In the genomic region with DNA sequence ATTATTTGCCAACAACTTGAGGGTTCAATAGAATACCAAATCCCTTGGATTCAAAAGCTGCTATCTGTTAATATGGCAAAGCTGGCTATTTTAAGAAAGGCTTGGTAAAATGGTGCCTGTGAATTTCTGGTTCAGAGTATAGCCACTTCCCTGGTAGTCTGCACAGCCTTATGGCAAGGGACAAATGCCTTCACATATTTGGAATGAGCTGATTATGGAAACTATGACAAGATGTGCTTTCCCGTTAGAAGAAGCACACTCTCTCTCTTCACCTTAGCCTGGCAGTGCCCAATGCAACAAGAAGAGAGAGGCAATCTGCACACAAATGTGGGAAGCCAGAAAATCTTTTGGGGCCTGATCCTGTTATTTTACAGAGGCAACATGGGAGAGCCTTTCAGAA, we compare ENCODE assay signal across 8 cellular contexts. TPM values are rescaled to one million over a fixed set of nuclear protein-coding genes. Genes with fewer than 3 reads are reported as not detected.
A peak's percentile ranks its signal among the peaks of the same experiment; 100 is the strongest.
DNase-seq lines count a peak whose midpoint lies in the region; FAIRE-seq and TF ChIP-seq lines count a peak whose summit lies in the region.
"Had no signal": no experiment of that assay in that cellular context is flagged by ENCODE, and none has a peak within 500 bp of the region (broad histone marks: within the 10 kb centered on the region; RNA-seq: fewer than 3 reads in every experiment).

No MANE protein-coding gene starts in this region.

- no peaks in the 10 kb centered on the region for H4K20me1 ChIP-seq in OCI-LY7 (ENCODE audit: insufficient read depth, low read length)

- H3K18ac ChIP-seq in mesendoderm (ENCODE audit: low read length), result no peak overlapping the region

- FAIRE-seq in RCC 7860 (lab: Jason Lieb, UNC), result no peak

- H3K4me1 ChIP-seq in OCI-LY7 (ENCODE audit: insufficient read depth, low read length, poor library complexity, severe bottlenecking) (no peaks in the 10 kb centered on the region), mesendoderm (ENCODE audit: control insufficient read depth, low read depth, low read length) (no peaks in the 10 kb centered on the region), transverse colon (peaks cover 12 to 28% (median 17%) of the 10 kb centered on the region in 4 donors)

- H3K56ac ChIP-seq in mesendoderm (ENCODE audit: low read length), result no peak overlapping the region

- peak overlapping the region; percentile 11 for H3K9ac ChIP-seq in mesendoderm (ENCODE audit: low read length)

- no peak overlapping the region for H3K4ac ChIP-seq in mesendoderm (ENCODE audit: low read depth, low read length)

- no peak overlapping the region for H3K4me2 ChIP-seq in OCI-LY7 (ENCODE audit: low read length)
- H3K4me2 ChIP-seq in mesendoderm (ENCODE audit: low read length), result no peak overlapping the region

- no peak overlapping the region for H3K23ac ChIP-seq in mesendoderm (ENCODE audit: low read length)

- TF ChIP-seq EP300 in transverse colon (IDR thresholded peaks at IDR 0.05; ENCODE audit: low read depth), result no peak

- no peak overlapping the region for H3K4me3 ChIP-seq in OCI-LY7 (ENCODE audit: low read depth, low read length, poor library complexity, severe bottlenecking)
- H3K4me3 ChIP-seq in dorsolateral prefrontal cortex, result no peak overlapping the region
- H3K4me3 ChIP-seq in mesendoderm (ENCODE audit: low read length), result no peak overlapping the region
- no peak overlapping the region for H3K4me3 ChIP-seq in transverse colon
- H3K4me3 ChIP-seq: right lobe of liver had no signal

- no peaks in the 10 kb centered on the region for H3K36me3 ChIP-seq in OCI-LY7 (ENCODE audit: insufficient read depth, low read length)
- H3K36me3 ChIP-seq in mesendoderm (ENCODE audit: control insufficient read depth, insufficient read depth, low read length), result no peaks in the 10 kb centered on the region
- no peaks in the 10 kb centered on the region for H3K36me3 ChIP-seq in transverse colon

- peak overlapping the region; percentile 26; the same call in 1 of the 2 replicates for H2AFZ ChIP-seq in OCI-LY7 (ENCODE audit: low read length)

- TF ChIP-seq POLR2A in transverse colon (IDR thresholded peaks at IDR 0.05), result no peak

- DNase-seq in OCI-LY7 (ENCODE audit: low spot score) (no peak), dorsolateral prefrontal cortex (no peak), mesendoderm (no peak), transverse colon (no peak), COR-L47 (lab: John Stamatoyannopoulos, UW) (no peak), RCC 7860 (ENCODE audit: low spot score) (no peak), NCI-H2081 (lab: John Stamatoyannopoulos, UW) (no peak)

- H3K27me3 ChIP-seq in dorsolateral prefrontal cortex (no peaks in the 10 kb centered on the region), mesendoderm (ENCODE audit: insufficient read depth, low read length, poor library complexity) (no peaks in the 10 kb centered on the region), transverse colon (no peaks in the 10 kb centered on the region)
- H3K27me3 ChIP-seq: right lobe of liver had no signal

- CTCF ChIA-PET in OCI-LY7 (lab: Charles Lee; ENCODE audit: unreplicated experiment), result interaction anchor here (0.5 to 1.5 kb wide), 4 partner anchors 130 to 1847 kb away, joined by 3 to 6 read pairs (median 3); no protein-coding TSS in a partner anchor

- BruUV-seq in OCI-LY7 (replicated peaks; lab: Mats Ljungman, UMichigan), result no TSS peak

- H3K79me1 ChIP-seq in mesendoderm (ENCODE audit: low read length), result no peaks in the 10 kb centered on the region

- H4K5ac ChIP-seq in mesendoderm (ENCODE audit: low read length), result no peak overlapping the region

- intact Hi-C loops in OCI-LY7 (cut with micrococcal nuclease; ENCODE audit: unreplicated experiment) (loop anchor here (5.0 kb wide), 2 partner anchors 324 to 1314 kb away; a partner anchor contains a TSS), dorsolateral prefrontal cortex (cut with DNase I) (loop anchor here in 1 of 2 donors (5.0 kb wide), 1 partner anchor 189 kb away; no protein-coding TSS in a partner anchor), transverse colon (cut with DNase I; ENCODE audit: low total_unique reads) (loop anchor here (5.0 kb wide), 1 partner anchor 189 kb away; no protein-coding TSS in a partner anchor)

- no peak overlapping the region for H2BK15ac ChIP-seq in mesendoderm (replicated peaks; ENCODE audit: low read depth)

- H2BK120ac ChIP-seq in mesendoderm (ENCODE audit: low read depth, low read length), result no peak overlapping the region

- no CpG with 5 or more reads among the region's 1 CpG for WGBS in mesendoderm (ENCODE audit: extremely low coverage, insufficient coverage, low lambda C conversion rate)
- WGBS in transverse colon (ENCODE audit: low coverage in 1 of 2), 2 donors, result 40 to 50% methylated on average over 1 of the region's 1 CpG

- no peak overlapping the region for H4K8ac ChIP-seq in mesendoderm (ENCODE audit: low read depth, low read length)

- no peak overlapping the region for H2BK5ac ChIP-seq in mesendoderm (ENCODE audit: low read length)

- in situ Hi-C loops in transverse colon (cut with MboI; ENCODE audit: low pct_ligation_motif_present in 1 of 4, low pct_unique_long_range_greater_than_20kb in 1 of 4, low sequenced_read_pairs in 3 of 4), result loop anchor here in 3 of 4 donors (5.0 to 25.0 kb wide), 5 partner anchors 184 to 1309 kb away; a partner anchor contains a TSS

- H3K27ac ChIP-seq in OCI-LY7 (ENCODE audit: low read depth, low read length, poor library complexity, severe bottlenecking) (no peak overlapping the region), dorsolateral prefrontal cortex (peak overlapping the region in 57 of 59 donors; percentile 50 to 96 (median 81)), mesendoderm (ENCODE audit: low read depth, low read length) (no peak overlapping the region), transverse colon (peak overlapping the region; percentile 60 to 68 (median 66))

- POLR2A ChIA-PET in OCI-LY7 (lab: Charles Lee), result interaction anchor here (0.7 to 2.2 kb wide), 7 partner anchors 30 to 1712 kb away, joined by 3 to 10 read pairs (median 4); no protein-coding TSS in a partner anchor

- H3K79me2 ChIP-seq in OCI-LY7 (ENCODE audit: insufficient read depth, low read depth, low read length) (no peaks in the 10 kb centered on the region), mesendoderm (ENCODE audit: control insufficient read depth, insufficient read depth, low read length) (no peaks in the 10 kb centered on the region)

- H3K9me2 ChIP-seq in OCI-LY7 (ENCODE audit: insufficient read depth, low read length), result no peaks in the 10 kb centered on the region

- no peaks in the 10 kb centered on the region for H3K9me3 ChIP-seq in OCI-LY7 (ENCODE audit: low read length)
- no peaks in the 10 kb centered on the region for H3K9me3 ChIP-seq in transverse colon
- H3K9me3 ChIP-seq: right lobe of liver had no signal

- H2AK5ac ChIP-seq in mesendoderm (ENCODE audit: low read length), result no peak overlapping the region

- TF ChIP-seq CTCF in OCI-LY7 (conservative IDR thresholded peaks at IDR 0.05; ENCODE audit: low read length), result no peak
- no peak for TF ChIP-seq CTCF in dorsolateral prefrontal cortex (IDR thresholded peaks at IDR 0.05 in 54 of 56, conservative IDR thresholded peaks at IDR 0.05 in 2 of 56; ENCODE audit: low read depth in 1 of 56, partially characterized antibody in 56 of 56)
- TF ChIP-seq CTCF in transverse colon (IDR thresholded peaks at IDR 0.05), result no peak

RNA-seq across cellular contexts. Expression of a gene that starts 47.5 kb away (rescaled TPM):
- 8.2 and 9.1 TPM in 2 replicates for total RNA-seq in OCI-LY7 (2014; rRNA removed; shearing (Covaris generic))
- total RNA-seq in OCI-LY7 (2022) (17.3 and 17.9 TPM in 2 replicates), dorsolateral prefrontal cortex (10 to 100 TPM in 116 of 120 experiments, 1 to 10 TPM in 4; 9.4 to 38.2 (median 15.2) TPM), transverse colon (10 to 100 TPM; 24.7 to 40.2 (median 33.8) TPM)
- 9.1 TPM for polyA plus RNA-seq in mesendoderm (2013, experiment 1 of 2)
- polyA plus RNA-seq in mesendoderm (2013, experiment 2 of 2), result 9.1 TPM

Comparison
In these comparisons a context has a peak if more than half of its experiments do, and no peak if none do; other contexts are left out.
1. H3K27ac ChIP-seq: peak in dorsolateral prefrontal cortex (57 of 59) and transverse colon (4 of 4); none in OCI-LY7 (single experiment) and mesendoderm (single experiment).